In the genomic region with DNA sequence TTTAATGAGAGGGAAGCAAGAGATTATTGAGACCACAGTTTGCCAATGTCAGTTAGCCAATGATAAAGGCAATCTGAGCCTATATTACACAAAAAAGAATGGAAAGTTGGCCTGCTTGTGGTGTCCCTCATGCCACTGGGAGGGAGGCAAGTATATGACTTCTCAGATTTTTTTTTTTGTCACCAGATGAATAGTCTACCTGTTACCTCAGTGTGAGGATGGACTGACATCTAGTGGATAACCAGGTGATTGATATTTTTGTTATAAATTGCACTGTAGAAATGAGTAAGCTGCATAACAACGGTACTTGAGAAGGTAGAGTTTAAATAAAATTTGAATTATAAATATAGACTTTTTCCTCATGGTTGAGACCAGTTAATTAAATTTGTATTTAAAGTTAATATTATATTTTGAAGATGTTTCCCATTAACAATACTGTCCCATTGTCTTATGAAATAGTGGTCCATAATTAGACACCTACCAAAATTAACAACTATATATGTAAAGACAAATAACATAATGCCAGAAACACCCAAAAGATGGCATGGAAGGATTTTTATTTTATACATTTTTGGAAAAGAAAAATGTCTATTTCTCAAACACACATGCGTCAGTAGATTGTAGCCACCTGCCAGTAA, we compare ENCODE assay signal across 8 cellular contexts.
DNase-seq lines count a peak whose midpoint lies in the region; ATAC-seq and TF ChIP-seq lines count a peak whose summit lies in the region.

No MANE protein-coding gene starts in this region.

- no peaks in the 10 kb centered on the region for H3K36me3 ChIP-seq in kidney epithelial cell (ENCODE audit: control insufficient read depth, insufficient read depth, low read length)

- H3K27me3 ChIP-seq in kidney epithelial cell (ENCODE audit: control insufficient read depth, insufficient read depth, low read length): no peaks in the 10 kb centered on the region

- H3K4me3 ChIP-seq in kidney epithelial cell (ENCODE audit: low read depth, low read length): no peak overlapping the region

- peak; percentile 49 for TF ChIP-seq CTCF in kidney epithelial cell (IDR thresholded peaks at IDR 0.05; ENCODE audit: insufficient read depth, low read length, poor library complexity, severe bottlenecking)

- peak; percentile 52 for ATAC-seq in GM18909 (IDR thresholded peaks at IDR 0.05; ENCODE audit: poor library complexity, unreplicated experiment)
- ATAC-seq in HG03457 (IDR thresholded peaks at IDR 0.05; ENCODE audit: unreplicated experiment): no peak

- DNase-seq in COR-L47 (lab: John Stamatoyannopoulos, UW) (peak; percentile 3), HS-5 (ENCODE audit: low read depth) (peak; percentile 20), amniotic epithelial cell (ENCODE audit: low read depth) (peak; percentile 40), kidney epithelial cell (ENCODE audit: low read depth) (no peak), DMS153 treated with DMSO at 0.1 percent for 48 hours (lab: John Stamatoyannopoulos, UW; ENCODE audit: unreplicated experiment) (no peak), NCI-H510A treated with DMSO at 0.1 percent for 48 hours (lab: John Stamatoyannopoulos, UW) (no peak)

Comparison
In these comparisons a context has a peak if more than half of its experiments do, and no peak if none do; other contexts are left out.
1. DNase-seq: peak in COR-L47 (single experiment), HS-5 (single experiment) and amniotic epithelial cell (single experiment); none in kidney epithelial cell (single experiment), DMS153 treated with DMSO at 0.1 percent for 48 hours (single experiment) and NCI-H510A treated with DMSO at 0.1 percent for 48 hours (single experiment).